Comparison of ENCODE assay signal across 8 cellular contexts in the genomic region with DNA sequence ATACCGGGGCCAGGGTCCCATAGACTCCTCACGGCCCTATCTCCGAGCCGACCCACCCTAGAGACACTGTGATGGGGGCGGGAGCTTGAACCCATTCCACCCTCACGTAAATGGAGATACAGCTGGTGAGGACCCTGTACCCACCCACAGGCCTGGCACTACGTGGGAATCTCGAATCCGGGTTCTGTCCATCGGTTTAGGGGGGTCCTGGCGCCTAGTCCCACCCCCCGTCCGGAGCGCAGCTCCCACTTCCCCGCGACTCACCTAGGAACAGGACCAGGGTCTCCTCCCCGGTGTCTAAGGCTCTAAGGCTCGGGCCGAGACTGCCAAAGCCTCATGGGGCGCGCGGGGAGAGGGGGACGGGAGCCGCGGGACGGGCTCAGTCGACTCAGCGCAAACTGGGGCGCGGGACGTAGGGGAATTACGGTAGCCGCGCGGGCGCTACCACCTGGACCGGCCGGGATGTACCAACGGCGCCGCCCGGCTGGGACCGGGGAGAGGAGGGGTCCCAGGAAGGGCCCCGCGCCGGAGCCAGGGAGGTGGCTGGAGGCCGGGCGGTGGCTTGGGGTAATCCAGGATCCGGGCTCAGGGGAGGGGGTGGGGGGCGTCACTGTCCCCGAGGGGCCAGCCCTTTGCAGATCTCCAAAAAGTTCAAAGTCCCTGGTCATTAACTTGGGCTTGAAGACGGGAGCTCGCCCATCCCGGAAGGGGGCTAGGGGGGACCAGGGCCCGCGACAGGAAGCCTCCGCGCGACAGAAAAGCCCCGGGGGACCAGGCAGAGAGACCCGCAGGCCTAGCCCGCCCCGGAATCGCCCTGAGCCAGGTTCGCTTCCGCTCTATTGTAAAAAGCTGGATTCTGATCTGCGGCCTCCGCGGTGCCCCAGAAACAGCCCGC. TPM values are rescaled to one million over a fixed set of nuclear protein-coding genes. Genes with fewer than 3 reads are reported as not detected.
A peak's percentile ranks its signal among the peaks of the same experiment; 100 is the strongest.
DNase-seq lines count a peak whose midpoint lies in the region; ATAC-seq and TF ChIP-seq lines count a peak whose summit lies in the region.

No MANE protein-coding gene starts in this region.

- peaks cover 11 to 30% of the 10 kb centered on the region in 2 donors for H3K4me1 ChIP-seq in left lung

- peak overlapping the region; percentile 82 for H3K4me3 ChIP-seq in AG10803 (ENCODE audit: low read length)
- H3K4me3 ChIP-seq in WI38 (ENCODE audit: low read depth, low read length): peak overlapping the region; percentile 66
- peak overlapping the region; percentile 74 for H3K4me3 ChIP-seq in choroid plexus epithelial cell (ENCODE audit: low read depth, low read length)
- peak overlapping the region; percentile 50 for H3K4me3 ChIP-seq in left lung

- peak overlapping the region; percentile 39 to 57 for H3K27ac ChIP-seq in left lung

- ATAC-seq in GM18867 (IDR thresholded peaks at IDR 0.05; ENCODE audit: unreplicated experiment) (peak; percentile 49), left lung (peak; percentile 88), GM21526 (IDR thresholded peaks at IDR 0.05; ENCODE audit: low FRiP score, unreplicated experiment) (no peak)

- peaks cover 0 to 53% of the 10 kb centered on the region in 2 donors for H3K27me3 ChIP-seq in left lung

- DNase-seq in AG10803 (ENCODE audit: low read depth): peak; percentile 67
- peak; percentile 67 for DNase-seq in KBM-7
- DNase-seq in choroid plexus epithelial cell (ENCODE audit: low read depth): peak; percentile 78
- peak; percentile 61 to 89 for DNase-seq in left lung
- DNase-seq in stimulated activated CD4-positive, alpha-beta T cell treated with anti-CD3 and anti-CD28 coated beads, Interleukin-4, amount 100 ng/mL, for 4 hours: peak; percentile 31 to 61

- no peaks in the 10 kb centered on the region for H3K9me3 ChIP-seq in left lung

- H3K36me3 ChIP-seq in left lung: no peaks in the 10 kb centered on the region

- in situ Hi-C loops in KBM-7 (cut with MboI; ENCODE audit: low pct_unique_long_range_greater_than_20kb, low sequenced_read_pairs): no loop called here

- intact Hi-C loops in left lung (cut with DNase I): no loop called here

- TF ChIP-seq CTCF in AG10803 (conservative IDR thresholded peaks at IDR 0.05; ENCODE audit: low read length) (no peak), WI38 (IDR thresholded peaks at IDR 0.05; ENCODE audit: low read depth, low read length) (no peak), choroid plexus epithelial cell (conservative IDR thresholded peaks at IDR 0.05; ENCODE audit: low read depth, low read length) (no peak), left lung (IDR thresholded peaks at IDR 0.05) (peak in 1 of 2 donors; percentile 31)

RNA-seq across cellular contexts. Expression of a gene that starts 1.0 kb away (rescaled TPM):
- 10 to 100 TPM in 1 of 2 donors, 1 to 10 TPM in 1; 6.3 to 10.7 TPM for total RNA-seq in left lung

RNA-seq across cellular contexts. Expression of a gene that starts 24.5 kb away (rescaled TPM):
- 1 to 10 TPM; 5.6 to 8.4 TPM for total RNA-seq in left lung
